17 cellular contexts compared by ENCODE assay signal in genomic region chr13:96475103-96475502, GRCh38.
DNase-seq lines count a peak whose midpoint lies in the region; ATAC-seq and TF ChIP-seq lines count a peak whose summit lies in the region.
"Had no signal": no experiment of that assay in that cellular context is flagged by ENCODE, and none has a peak within 500 bp of the region (broad histone marks: within the 10 kb centered on the region; RNA-seq: fewer than 3 reads in every experiment).

No MANE protein-coding gene starts in this region.

- H3F3A ChIP-seq in GM23338 (replicated peaks; ENCODE audit: low read depth), result no peaks in the 10 kb centered on the region

- H3K79me2 ChIP-seq in GM23338 (replicated peaks; ENCODE audit: insufficient read depth) (no peaks in the 10 kb centered on the region), osteoblast (ENCODE audit: insufficient read depth, low read length) (no peaks in the 10 kb centered on the region)

- DNase-seq in GM23338 (ENCODE audit: low spot score), result no peak
- DNase-seq in M059J (ENCODE audit: low read depth), result peak; percentile 16
- DNase-seq in left cardiac atrium, result no peak
- peak; percentile 30 for DNase-seq in osteoblast (ENCODE audit: insufficient read length, low spot score, missing footprints)
- DNase-seq in NCI-H226, result no peak
- DNase-seq in cerebellum (ENCODE audit: low spot score), result no peak
- DNase-seq: AML-193; CD4-positive, alpha-beta memory T cell; DMS153; DMS79; GDM1 had no signal

- intact Hi-C loops in left cardiac atrium (cut with DNase I), result no loop called here

- no peaks in the 10 kb centered on the region for H4K20me1 ChIP-seq in GM23338 (replicated peaks; ENCODE audit: insufficient read depth)
- no peaks in the 10 kb centered on the region for H4K20me1 ChIP-seq in osteoblast (ENCODE audit: insufficient read depth, low read length)

- H3K9me3 Mint-ChIP-seq in GM23338, result peaks cover 5% of the 10 kb centered on the region; the same call in 2 of the 3 replicates

- H3K36me3 ChIP-seq in GM23338 (ENCODE audit: insufficient read depth) (no peaks in the 10 kb centered on the region), osteoblast (ENCODE audit: insufficient read depth, low read length) (no peaks in the 10 kb centered on the region)
- H3K36me3 ChIP-seq: HAP-1 had no signal

- H3K4me3 ChIP-seq in GM23338, result no peak overlapping the region
- no peak overlapping the region for H3K4me3 ChIP-seq in osteoblast (ENCODE audit: insufficient read depth, low read length)
- H3K4me3 ChIP-seq: A549, HAP-1 had no signal

- H2AFZ ChIP-seq in GM23338, result no peak overlapping the region
- H2AFZ ChIP-seq in osteoblast (ENCODE audit: low read length), result no peak overlapping the region

- H3K9me3 ChIP-seq in osteoblast (ENCODE audit: low read depth, low read length), result no peaks in the 10 kb centered on the region
- H3K9me3 ChIP-seq: A549, HAP-1 had no signal

- H3K27ac Mint-ChIP-seq in GM23338, result peak overlapping the region; percentile 15; the same call in 1 of the 2 replicates
- H3K27ac Mint-ChIP-seq: CD4-positive, alpha-beta memory T cell; IgD-negative memory B cell had no signal

- no peak overlapping the region for H3K4me3 Mint-ChIP-seq in GM23338
- H3K4me3 Mint-ChIP-seq: CD4-positive, alpha-beta memory T cell; IgD-negative memory B cell had no signal

- H3K27me3 Mint-ChIP-seq in GM23338 (ENCODE audit: insufficient read depth, low read depth, poor library complexity), result peaks cover 4% of the 10 kb centered on the region
- H3K27me3 Mint-ChIP-seq: CD4-positive, alpha-beta memory T cell; IgD-negative memory B cell had no signal

- H3K4me1 ChIP-seq in GM23338 (ENCODE audit: insufficient read depth) (peaks cover 8% of the 10 kb centered on the region; the same call in 1 of the 2 replicates), osteoblast (ENCODE audit: insufficient read depth, low read length) (no peaks in the 10 kb centered on the region)
- H3K4me1 ChIP-seq: A549, HAP-1 had no signal

- H3K9me2 ChIP-seq in GM23338 (ENCODE audit: insufficient read depth), result peaks cover 12% of the 10 kb centered on the region

- H3K36me3 Mint-ChIP-seq in GM23338 (ENCODE audit: low read depth), result peaks cover 3% of the 10 kb centered on the region; the same call in 1 of the 3 replicates
- H3K36me3 Mint-ChIP-seq: CD4-positive, alpha-beta memory T cell had no signal

- H3K4me1 Mint-ChIP-seq in GM23338, result peaks cover 18% of the 10 kb centered on the region
- H3K4me1 Mint-ChIP-seq: CD4-positive, alpha-beta memory T cell had no signal

- H3K27me3 ChIP-seq in GM23338 (ENCODE audit: insufficient read depth) (no peaks in the 10 kb centered on the region), osteoblast (ENCODE audit: insufficient read depth, low read length) (no peaks in the 10 kb centered on the region)

- no peak overlapping the region for H3K4me2 ChIP-seq in GM23338
- H3K4me2 ChIP-seq in osteoblast (ENCODE audit: insufficient read depth, low read length), result no peak overlapping the region
- H3K4me2 ChIP-seq: A549 had no signal

- ATAC-seq in GM23338 (no peak), left cardiac atrium (peak; percentile 35 to 69), GM21717 (IDR thresholded peaks at IDR 0.05; ENCODE audit: unreplicated experiment) (no peak)
- ATAC-seq: A549, HepG2 had no signal

- no peak overlapping the region for H3K27ac ChIP-seq in GM23338 (ENCODE audit: low read depth)
- H3K27ac ChIP-seq in osteoblast (ENCODE audit: low read depth, low read length), result no peak overlapping the region
- H3K27ac ChIP-seq: A549, C4-2B had no signal

- no peak for TF ChIP-seq CTCF in GM23338 (conservative IDR thresholded peaks at IDR 0.05; ENCODE audit: low read depth in 2 of 2)
- no peak for TF ChIP-seq CTCF in osteoblast (IDR thresholded peaks at IDR 0.05; ENCODE audit: extremely low read depth, low read depth, low read length)

TF ChIP-seq in GM23338, 12 proteins besides CTCF, POLR2A, EP300 and RAD21 (continues in another document):
- TF ChIP-seq ZNF114 (CRISPR knock-in tag; IDR thresholded peaks at IDR 0.05) (no peak), EZH2phosphoT487 (IDR thresholded peaks at IDR 0.05; ENCODE audit: unreplicated experiment) (no peak), STAT1 (IDR thresholded peaks at IDR 0.05; ENCODE audit: unreplicated experiment) (no peak), ETS1 (IDR thresholded peaks at IDR 0.05) (no peak), POLR2AphosphoS5 (IDR thresholded peaks at IDR 0.05; ENCODE audit: low read depth) (no peak), NANOG (IDR thresholded peaks at IDR 0.05; ENCODE audit: borderline replicate concordance) (no peak), CREB1 (CRISPR knock-in tag; IDR thresholded peaks at IDR 0.05; ENCODE audit: low read depth) (no peak), EZH2 (IDR thresholded peaks at IDR 0.05; ENCODE audit: low read depth, unreplicated experiment) (no peak), ZNF331 (CRISPR knock-in tag; IDR thresholded peaks at IDR 0.05; ENCODE audit: low read depth) (no peak), ZNF462 (CRISPR knock-in tag; IDR thresholded peaks at IDR 0.05) (no peak), JUNB (IDR thresholded peaks at IDR 0.05; ENCODE audit: unreplicated experiment) (no peak)

Comparison
In these comparisons a context has a peak if more than half of its experiments do, and no peak if none do; other contexts are left out.
1. ATAC-seq: peak in left cardiac atrium (2 of 2); none in GM23338 (single experiment) and GM21717 (single experiment).
2. DNase-seq: peak in M059J (single experiment) and osteoblast (single experiment); none in GM23338 (single experiment), left cardiac atrium (single experiment), NCI-H226 (single experiment) and cerebellum (single experiment).